Comparison of ENCODE assay signal across 16 cellular contexts in genomic region chr21:36459098-36459497, GRCh38. TPM values are rescaled to one million over a fixed set of nuclear protein-coding genes. Genes with fewer than 3 reads are reported as not detected.
DNase-seq lines count a peak whose midpoint lies in the region; ATAC-seq and TF ChIP-seq lines count a peak whose summit lies in the region.
"Had no signal": no experiment of that assay in that cellular context is flagged by ENCODE, and none has a peak within 500 bp of the region (broad histone marks: within the 10 kb centered on the region; RNA-seq: fewer than 3 reads in every experiment).

No MANE protein-coding gene starts in this region.

- BruUV-seq in IMR-90 (replicated peaks; lab: Mats Ljungman, UMichigan): no TSS peak

- no peak overlapping the region for H3K23ac ChIP-seq in IMR-90 (ENCODE audit: low read depth, low read length)

- no peak overlapping the region for H3K27ac Mint-ChIP-seq in endodermal cell
- H3K27ac Mint-ChIP-seq in CD14-positive monocyte: no peak overlapping the region
- H3K27ac Mint-ChIP-seq: CD8-positive, alpha-beta T cell had no signal

- dilution Hi-C loops in IMR-90 (cut with HindIII; ENCODE audit: low sequenced_read_pairs, unreplicated experiment): no loop called here

- WGBS in IMR-90 (ENCODE audit: extremely low coverage in 2 of 2, insufficient read length in 1 of 2), 2 experiments: 92% methylated on average over 3 of the region's 6 CpGs; no CpG with 5 or more reads in 1 of the 2 experiments
- WGBS in endodermal cell (ENCODE audit: insufficient coverage in 1 of 2, insufficient read length in 1 of 2), 2 experiments: 93 to 96% methylated on average over 6 of the region's 6 CpGs

- DNase-seq in activated effector memory CD4-positive, alpha-beta T cell treated with anti-CD3 and anti-CD28 coated beads, Interleukin-2, amount 50 U/mL, for 16 hours: peak; percentile 17
- no peak for DNase-seq in activated effector memory CD4-positive, alpha-beta T cell treated with Interleukin-2 at 50 U/mL for 16 hours
- DNase-seq in IMR-90 (no peak), endodermal cell (peak; percentile 50), osteoblast (ENCODE audit: insufficient read length, low spot score, missing footprints) (no peak), EL (no peak), CD14-positive monocyte (ENCODE audit: low spot score) (no peak)
- DNase-seq: AML-193; Calu3; CD8-positive, alpha-beta T cell; GOT3; H9 had no signal

- no peak for ATAC-seq in IMR-90 (ENCODE audit: low read depth)
- no peak for ATAC-seq in HG03469 (IDR thresholded peaks at IDR 0.05; ENCODE audit: unreplicated experiment)
- ATAC-seq: CD8-positive, alpha-beta T cell had no signal

- H3K4me1 Mint-ChIP-seq in endodermal cell (peaks cover 17% of the 10 kb centered on the region), CD14-positive monocyte (no peaks in the 10 kb centered on the region)

- no peaks in the 10 kb centered on the region for H3K79me1 ChIP-seq in IMR-90 (ENCODE audit: low read depth in 1 of 2, low read length in 2 of 2)

- no peak overlapping the region for H3K4ac ChIP-seq in IMR-90 (ENCODE audit: low read depth, low read length)

- no peaks in the 10 kb centered on the region for H3K36me3 ChIP-seq in IMR-90 (ENCODE audit: control insufficient read depth, insufficient read depth, low read length)
- H3K36me3 ChIP-seq in endodermal cell (ENCODE audit: control insufficient read depth, insufficient read depth, low read length): no peaks in the 10 kb centered on the region
- no peaks in the 10 kb centered on the region for H3K36me3 ChIP-seq in osteoblast (ENCODE audit: insufficient read depth, low read length)
- H3K36me3 ChIP-seq: BLaER1 had no signal

- no peak overlapping the region for H2BK20ac ChIP-seq in IMR-90 (ENCODE audit: low read depth, low read length)

- H4K5ac ChIP-seq in IMR-90 (ENCODE audit: low read depth, low read length): no peak overlapping the region

- H4K20me1 ChIP-seq in IMR-90 (ENCODE audit: insufficient read depth, low read length) (no peaks in the 10 kb centered on the region), osteoblast (ENCODE audit: insufficient read depth, low read length) (no peaks in the 10 kb centered on the region)
- H4K20me1 ChIP-seq: BLaER1 had no signal

- TF ChIP-seq RAD21 in IMR-90 (IDR thresholded peaks at IDR 0.05; ENCODE audit: low read length): no peak

- H3K18ac ChIP-seq in IMR-90 (ENCODE audit: low read depth, low read length): no peak overlapping the region

- H3K9ac ChIP-seq in IMR-90 (ENCODE audit: low read depth, low read length) (no peak overlapping the region), endodermal cell (ENCODE audit: extremely low read depth, low read length, poor library complexity, severe bottlenecking) (no peak overlapping the region)
- H3K9ac ChIP-seq: BLaER1 had no signal

- H3K4me2 ChIP-seq in IMR-90 (ENCODE audit: low read depth, low read length) (no peak overlapping the region), osteoblast (ENCODE audit: insufficient read depth, low read length) (no peak overlapping the region)
- H3K4me2 ChIP-seq: A549, BLaER1 had no signal

- H2BK15ac ChIP-seq in IMR-90 (ENCODE audit: low read depth, low read length): no peak overlapping the region

- H2AFZ ChIP-seq in IMR-90 (replicated peaks; ENCODE audit: low read length, poor library complexity): no peak overlapping the region
- H2AFZ ChIP-seq in osteoblast (ENCODE audit: low read length): no peak overlapping the region

- no peaks in the 10 kb centered on the region for H3K79me2 ChIP-seq in osteoblast (ENCODE audit: insufficient read depth, low read length)

- H3K27ac ChIP-seq in IMR-90 (ENCODE audit: insufficient read depth, low read length) (no peak overlapping the region), endodermal cell (ENCODE audit: low read depth, low read length) (no peak overlapping the region), osteoblast (ENCODE audit: low read depth, low read length) (peak overlapping the region; percentile 22)
- H3K27ac ChIP-seq: 22Rv1, BLaER1 had no signal

- CTCF ChIA-PET in IMR-90 (lab: Yijun Ruan, JAX): no interaction called here

- no peak overlapping the region for H2AK5ac ChIP-seq in IMR-90 (ENCODE audit: low read depth, low read length)

- H2BK120ac ChIP-seq in IMR-90 (ENCODE audit: low read depth, low read length): no peak overlapping the region

- peak overlapping the region; percentile 46 for H2AK9ac ChIP-seq in IMR-90 (replicated peaks; ENCODE audit: low read depth, low read length, poor library complexity)

- intact Hi-C loops in IMR-90 (cut with micrococcal nuclease): no loop called here
- intact Hi-C loops in CD14-positive monocyte (cut with micrococcal nuclease): loop anchor here in 1 of 2 donors (5.0 kb wide), 1 partner anchor 37 kb away; no protein-coding TSS in a partner anchor

- POLR2A ChIA-PET in IMR-90 (lab: Charles Lee; ENCODE audit: unreplicated experiment): no interaction called here

- H3K4me1 ChIP-seq in IMR-90 (ENCODE audit: control insufficient read depth, insufficient read depth, low read length) (peaks cover 1% of the 10 kb centered on the region; the same call in 1 of the 2 replicates), endodermal cell (ENCODE audit: control insufficient read depth, insufficient read depth, low read length) (peaks cover 7% of the 10 kb centered on the region), osteoblast (ENCODE audit: insufficient read depth, low read length) (peaks cover 23% of the 10 kb centered on the region)
- H3K4me1 ChIP-seq: BLaER1 had no signal

- TF ChIP-seq CTCF in IMR-90 (conservative IDR thresholded peaks at IDR 0.05; ENCODE audit: low read depth, low read length): no peak
- TF ChIP-seq CTCF in endodermal cell (conservative IDR thresholded peaks at IDR 0.05): peak; percentile 27
- no peak for TF ChIP-seq CTCF in osteoblast (IDR thresholded peaks at IDR 0.05; ENCODE audit: extremely low read depth, low read depth, low read length)
- no peak for TF ChIP-seq CTCF in CD14-positive monocyte (IDR thresholded peaks at IDR 0.05)

- H3K4me3 Mint-ChIP-seq in endodermal cell (no peak overlapping the region), CD14-positive monocyte (no peak overlapping the region)
- H3K4me3 Mint-ChIP-seq: CD8-positive, alpha-beta T cell; H9 had no signal

- no peak overlapping the region for H2BK5ac ChIP-seq in IMR-90 (ENCODE audit: low read depth, low read length, poor library complexity, severe bottlenecking)

- H3K36me3 Mint-ChIP-seq in endodermal cell (ENCODE audit: low read depth) (no peaks in the 10 kb centered on the region), CD14-positive monocyte (no peaks in the 10 kb centered on the region)
- H3K36me3 Mint-ChIP-seq: CD8-positive, alpha-beta T cell had no signal

- no peaks in the 10 kb centered on the region; the same call in 1 of the 2 replicates for H3K9me1 ChIP-seq in IMR-90 (ENCODE audit: insufficient read depth, low read length)

- no peak overlapping the region for H3K14ac ChIP-seq in IMR-90 (replicated peaks; ENCODE audit: low read depth, low read length)

- H3K4me3 ChIP-seq in IMR-90 (ENCODE audit: insufficient read depth, low read depth, low read length) (no peak overlapping the region), endodermal cell (ENCODE audit: low read length) (no peak overlapping the region), osteoblast (ENCODE audit: insufficient read depth, low read length) (no peak overlapping the region)
- H3K4me3 ChIP-seq: A549, BLaER1 had no signal

- peaks cover 2% of the 10 kb centered on the region; the same call in 1 of the 2 replicates for H3K27me3 ChIP-seq in IMR-90 (ENCODE audit: control insufficient read depth, insufficient read depth, low read length)
- no peaks in the 10 kb centered on the region for H3K27me3 ChIP-seq in endodermal cell (ENCODE audit: control insufficient read depth, insufficient read depth, low read length, poor library complexity, severe bottlenecking)
- no peaks in the 10 kb centered on the region for H3K27me3 ChIP-seq in osteoblast (ENCODE audit: insufficient read depth, low read length)
- H3K27me3 ChIP-seq: BLaER1 had no signal

- no peak for TF ChIP-seq POLR2A in IMR-90 (IDR thresholded peaks at IDR 0.05; ENCODE audit: low read depth, low read length)

- in situ Hi-C loops in IMR-90 (cut with MboI; ENCODE audit: low sequenced_read_pairs): no loop called here

- H4K8ac ChIP-seq in IMR-90 (ENCODE audit: low read depth in 2 of 2, low read length in 2 of 2): no peak overlapping the region

- no peak overlapping the region for H4K91ac ChIP-seq in IMR-90 (ENCODE audit: insufficient read depth, low read depth, low read length)

- no peak overlapping the region for H3K56ac ChIP-seq in IMR-90 (ENCODE audit: extremely low read depth, insufficient read depth, low read length)

- no peaks in the 10 kb centered on the region for H3K9me3 ChIP-seq in IMR-90 (ENCODE audit: control insufficient read depth, insufficient read depth, low read length)
- H3K9me3 ChIP-seq in endodermal cell (ENCODE audit: control insufficient read depth, low read length): no peaks in the 10 kb centered on the region
- no peaks in the 10 kb centered on the region for H3K9me3 ChIP-seq in osteoblast (ENCODE audit: low read depth, low read length)
- H3K9me3 ChIP-seq: A549, BLaER1 had no signal

- no peaks in the 10 kb centered on the region for H3K27me3 Mint-ChIP-seq in endodermal cell (ENCODE audit: insufficient read depth)
- peaks cover 4 to 8% (median 6%) of the 10 kb centered on the region in 3 donors for H3K27me3 Mint-ChIP-seq in CD14-positive monocyte (ENCODE audit: low read depth in 3 of 3)

- no peaks in the 10 kb centered on the region for H3K9me3 Mint-ChIP-seq in endodermal cell
- H3K9me3 Mint-ChIP-seq in CD14-positive monocyte: peaks cover 0 to 2% (median 0%) of the 10 kb centered on the region in 7 donors
- H3K9me3 Mint-ChIP-seq: CD8-positive, alpha-beta T cell; H9 had no signal

TF ChIP-seq in IMR-90, 13 proteins besides CTCF, POLR2A, EP300 and RAD21 (continues in another document):
- TF ChIP-seq MAFK (IDR thresholded peaks at IDR 0.05; ENCODE audit: low read depth, low read length) (no peak), NFE2L2 (IDR thresholded peaks at IDR 0.05; ENCODE audit: low read depth, low read length) (no peak), BHLHE40 (IDR thresholded peaks at IDR 0.05; ENCODE audit: low read depth, low read length) (no peak), SMC3 (IDR thresholded peaks at IDR 0.05; ENCODE audit: low read depth, low read length) (no peak), MXI1 (IDR thresholded peaks at IDR 0.05; ENCODE audit: borderline replicate concordance, low read depth, low read length) (no peak), MAZ (IDR thresholded peaks at IDR 0.05; ENCODE audit: borderline replicate concordance, low read depth, low read length) (no peak)

RNA-seq across cellular contexts. Expression of gene CLDN14, which starts 20.8 kb away (rescaled TPM):
- total RNA-seq in IMR-90 (2012; rRNA removed) (not detected in 2 replicates), endodermal cell (not detected), osteoblast (0.29 and 0.36 TPM in 2 replicates)
- polyA plus RNA-seq in IMR-90 (2012; rRNA removed) (not detected in 2 replicates), CD14-positive monocyte (not detected)
- 0.04 TPM in 1 of 2 replicates, not detected in the other for polyA plus RNA-seq in IMR-90 (2012; cell fraction: cytosol; rRNA removed)
- 0.04 TPM in 1 of 2 replicates, not detected in the other for polyA plus RNA-seq in IMR-90 (2012; cell fraction: nucleus; rRNA removed; ENCODE audit: low replicate concordance)
- not detected for polyA plus RNA-seq in endodermal cell (2013, experiment 1 of 2)
- not detected for polyA plus RNA-seq in endodermal cell (2013, experiment 2 of 2)
- total RNA-seq: Calu3; CD8-positive, alpha-beta T cell; H9 had no signal
- polyA plus RNA-seq: A549 had no signal

Comparison
In these comparisons a context has a peak if more than half of its experiments do, and no peak if none do; other contexts are left out.
1. DNase-seq: peak in activated effector memory CD4-positive, alpha-beta T cell treated with anti-CD3 and anti-CD28 coated beads, Interleukin-2, amount 50 U/mL, for 16 hours (single experiment) and endodermal cell (single experiment); none in activated effector memory CD4-positive, alpha-beta T cell treated with Interleukin-2 at 50 U/mL for 16 hours (single experiment), IMR-90 (single experiment), osteoblast (single experiment), EL (single experiment) and CD14-positive monocyte (single experiment).